10 cellular contexts compared by ENCODE assay signal in genomic region chr19:15047680-15048079, GRCh38. TPM values are rescaled to one million over a fixed set of nuclear protein-coding genes. Genes with fewer than 3 reads are reported as not detected.
"Had no signal": no experiment of that assay in that cellular context is flagged by ENCODE, and none has a peak within 500 bp of the region (broad histone marks: within the 10 kb centered on the region; RNA-seq: fewer than 3 reads in every experiment).

No MANE protein-coding gene starts in this region.

- H3K27ac ChIP-seq: HL-60, KMS-11 had no signal

- H3K36me3 Mint-ChIP-seq: IgD-negative memory B cell had no signal

- H3K9ac ChIP-seq: KMS-11 had no signal

- H3K4me2 ChIP-seq: KMS-11 had no signal

- FAIRE-seq: HepG2, HTR-8/SVneo had no signal

- H3K4me1 Mint-ChIP-seq: IgD-negative memory B cell had no signal

- ATAC-seq: HepG2 had no signal

- H3K4me3 Mint-ChIP-seq: IgD-negative memory B cell had no signal

- H3K27ac Mint-ChIP-seq: IgD-negative memory B cell had no signal

- DNase-seq: IMR-90, KBM-7, KG1 had no signal

RNA-seq across cellular contexts. Expression of gene CASP14, which starts 1.6 kb away (rescaled TPM):
- total RNA-seq: HepG2, HT-29, IMR-90 had no signal
- polyA plus RNA-seq: HepG2, IgD-negative memory B cell, IMR-90 had no signal

RNA-seq across cellular contexts. Expression of gene OR1I1, which starts 34.3 kb away (rescaled TPM):
- total RNA-seq: HepG2, HT-29, HT1080, IMR-90 had no signal
- polyA plus RNA-seq: HepG2, IgD-negative memory B cell, IMR-90 had no signal

RNA-seq across cellular contexts. Expression of gene SYDE1, which starts 59.5 kb away (rescaled TPM):
- total RNA-seq: HT-29 had no signal
- polyA plus RNA-seq: IgD-negative memory B cell had no signal
